Comparison of ENCODE assay signal across 4 cellular contexts in the genomic region with DNA sequence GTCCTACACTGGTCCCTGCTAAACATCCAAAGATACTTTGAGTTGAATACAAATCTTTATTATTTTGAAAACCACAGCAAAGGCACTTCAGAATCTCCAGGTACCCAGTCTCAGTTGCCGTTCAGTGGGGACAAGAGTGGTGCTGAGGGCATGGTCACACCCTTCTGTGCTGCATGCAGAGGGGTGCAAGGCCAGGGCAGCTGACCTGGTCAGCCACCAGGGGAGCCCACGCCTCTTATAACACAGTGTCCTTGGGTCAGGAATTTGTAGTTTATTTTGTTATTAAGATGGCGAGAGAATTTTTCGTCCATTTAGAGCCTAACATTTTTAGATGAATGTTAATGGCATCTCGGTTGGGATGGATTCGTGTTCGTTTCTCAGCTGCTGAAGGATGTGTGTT. TPM values are rescaled to one million over a fixed set of nuclear protein-coding genes. Genes with fewer than 3 reads are reported as not detected.
"Had no signal": no experiment of that assay in that cellular context is flagged by ENCODE, and none has a peak within 500 bp of the region (broad histone marks: within the 10 kb centered on the region; RNA-seq: fewer than 3 reads in every experiment).

No MANE protein-coding gene starts in this region.

RNA-seq across cellular contexts. Expression of a gene that starts 16.0 kb away (rescaled TPM):
- total RNA-seq: HT-29 had no signal
- polyA plus RNA-seq: IgD-negative memory B cell had no signal

RNA-seq across cellular contexts. Expression of a gene that starts 23.5 kb away (rescaled TPM):
- total RNA-seq: HT-29, HT1080, IMR-90 had no signal
- polyA plus RNA-seq: IgD-negative memory B cell, IMR-90 had no signal
